ENCODE assay signal across 17 cellular contexts in the genomic region with DNA sequence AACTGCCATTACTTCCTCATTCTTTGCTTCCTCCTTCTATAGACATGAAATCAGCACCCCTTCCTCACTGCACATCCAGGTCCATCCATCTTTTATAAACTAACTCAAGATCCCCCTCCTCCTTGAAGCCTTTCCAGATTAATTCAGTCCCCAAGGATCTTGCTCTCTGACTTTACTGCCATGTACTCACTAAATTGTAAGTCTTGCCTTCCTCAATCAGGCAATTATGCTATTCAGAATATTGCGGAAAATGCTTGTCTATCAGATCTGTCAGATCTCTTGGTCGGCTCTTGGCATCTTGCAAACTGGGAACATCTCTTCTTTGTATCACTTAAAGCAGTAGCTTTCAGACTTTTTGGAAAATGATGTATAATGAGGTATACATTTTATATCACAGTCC. TPM values are rescaled to one million over a fixed set of nuclear protein-coding genes. Genes with fewer than 3 reads are reported as not detected.
DNase-seq lines count a peak whose midpoint lies in the region; ATAC-seq and TF ChIP-seq lines count a peak whose summit lies in the region.
"Had no signal": no experiment of that assay in that cellular context is flagged by ENCODE, and none has a peak within 500 bp of the region (broad histone marks: within the 10 kb centered on the region; RNA-seq: fewer than 3 reads in every experiment).

No MANE protein-coding gene starts in this region.

- H3K9ac ChIP-seq in GM23248, result no peak overlapping the region

- no TSS peak for BruUV-seq in Calu3 (replicated peaks; lab: Mats Ljungman, UMichigan)

- peak overlapping the region; percentile 60 for H3K4me3 Mint-ChIP-seq in activated CD4-positive, alpha-beta T cell treated with anti-CD3 and anti-CD28 coated beads for 36 hours
- H3K4me3 Mint-ChIP-seq in Calu3 (ENCODE audit: low read depth, unreplicated experiment), result no peak overlapping the region
- peak overlapping the region; percentile 85 to 91 for H3K4me3 Mint-ChIP-seq in effector memory CD8-positive, alpha-beta T cell
- H3K4me3 Mint-ChIP-seq: GM23338 had no signal

- POLR2A ChIA-PET in activated CD4-positive, alpha-beta T cell treated with anti-CD3 and anti-CD28 coated beads for 36 hours (lab: Charles Lee), result no interaction called here

- H3K27ac ChIP-seq in GM23248, result no peak overlapping the region

- H3K27me3 Mint-ChIP-seq in activated CD4-positive, alpha-beta T cell treated with anti-CD3 and anti-CD28 coated beads for 36 hours, result no peaks in the 10 kb centered on the region
- no peaks in the 10 kb centered on the region for H3K27me3 Mint-ChIP-seq in Calu3 (ENCODE audit: unreplicated experiment)
- H3K27me3 Mint-ChIP-seq in effector memory CD8-positive, alpha-beta T cell, result no peaks in the 10 kb centered on the region

- no peaks in the 10 kb centered on the region for H3K9me2 ChIP-seq in GM23248 (ENCODE audit: insufficient read depth)

- peak overlapping the region; percentile 85 for H3K27ac Mint-ChIP-seq in activated CD4-positive, alpha-beta T cell treated with anti-CD3 and anti-CD28 coated beads for 36 hours
- H3K27ac Mint-ChIP-seq in Calu3 (ENCODE audit: unreplicated experiment), result peak overlapping the region; percentile 83
- H3K27ac Mint-ChIP-seq in effector memory CD8-positive, alpha-beta T cell, result peak overlapping the region; percentile 67 to 98
- H3K27ac Mint-ChIP-seq: GM23338 had no signal

- no peaks in the 10 kb centered on the region for H3K9me3 ChIP-seq in GM23248 (ENCODE audit: low read depth)
- H3K9me3 ChIP-seq: MG63, pancreas, vagina had no signal

- peaks cover 11% of the 10 kb centered on the region for H3K4me1 ChIP-seq in GM23248 (ENCODE audit: insufficient read depth)

- WGBS in GM23248 (ENCODE audit: low coverage in 1 of 2, low lambda C conversion rate in 2 of 2, missing lambda C conversion rate in 2 of 2), 2 experiments, result 96 to 98% methylated on average over 2 of the region's 2 CpGs

- no peaks in the 10 kb centered on the region for H3K36me3 ChIP-seq in GM23248 (ENCODE audit: low read depth)
- H3K36me3 ChIP-seq: MG63, pancreas, vagina had no signal

- in situ Hi-C loops in GM23248 (cut with MboI), result no loop called here

- H2AFZ ChIP-seq in GM23248, result no peak overlapping the region
- H2AFZ ChIP-seq: GM23338 had no signal

- H3F3A ChIP-seq in GM23248 (ENCODE audit: insufficient read depth), result peaks cover 5% of the 10 kb centered on the region; the same call in 1 of the 2 replicates

- no peak for DNase-seq in activated CD4-positive, alpha-beta T cell treated with anti-CD3 and anti-CD28 coated beads for 36 hours
- DNase-seq in activated CD4-positive, alpha-beta T cell treated with anti-CD3 and anti-CD28 coated beads, Interleukin-2, amount 50 U/mL, for 4 hours, result no peak
- no peak for DNase-seq in Calu3
- DNase-seq in SIG-M5 treated with dmso at 0.1 percent for 504 hours (lab: John Stamatoyannopoulos, UW; ENCODE audit: unreplicated experiment), result peak; percentile 46
- no peak for DNase-seq in effector memory CD8-positive, alpha-beta T cell
- DNase-seq in GM23248, result no peak
- DNase-seq in NCI-H2107 (lab: John Stamatoyannopoulos, UW), result no peak
- DNase-seq: activated CD4-positive, alpha-beta T cell treated with anti-CD3 and anti-CD28 coated beads for 4 hours; amniotic stem cell; mesendoderm; MG63; NCI-H446; pancreas; stimulated activated CD4-positive, alpha-beta T cell treated with anti-CD3 and anti-CD28 coated beads, Interleukin-15, amount 100 ng/mL, for 24 hours had no signal

- no peak for ATAC-seq in activated CD4-positive, alpha-beta T cell treated with anti-CD3 and anti-CD28 coated beads for 36 hours
- ATAC-seq in effector memory CD8-positive, alpha-beta T cell (replicated peaks), result no peak
- no peak for ATAC-seq in HG03159 (IDR thresholded peaks at IDR 0.05; ENCODE audit: unreplicated experiment)
- ATAC-seq: GM23338, pancreas had no signal

- H3K36me3 Mint-ChIP-seq in activated CD4-positive, alpha-beta T cell treated with anti-CD3 and anti-CD28 coated beads for 36 hours (ENCODE audit: low read depth), result no peaks in the 10 kb centered on the region
- H3K36me3 Mint-ChIP-seq in Calu3 (ENCODE audit: insufficient read depth, unreplicated experiment), result peaks cover 32% of the 10 kb centered on the region
- peaks cover 39% of the 10 kb centered on the region for H3K36me3 Mint-ChIP-seq in effector memory CD8-positive, alpha-beta T cell (ENCODE audit: insufficient read depth)

- no peaks in the 10 kb centered on the region for H3K79me2 ChIP-seq in GM23248 (ENCODE audit: insufficient read depth)

- H3K9me3 Mint-ChIP-seq in activated CD4-positive, alpha-beta T cell treated with anti-CD3 and anti-CD28 coated beads for 36 hours (ENCODE audit: low read depth), result no peaks in the 10 kb centered on the region
- no peaks in the 10 kb centered on the region for H3K9me3 Mint-ChIP-seq in Calu3 (ENCODE audit: low read depth, unreplicated experiment)
- no peaks in the 10 kb centered on the region for H3K9me3 Mint-ChIP-seq in effector memory CD8-positive, alpha-beta T cell
- H3K9me3 Mint-ChIP-seq: GM23338 had no signal

- CTCF ChIA-PET in activated CD4-positive, alpha-beta T cell treated with anti-CD3 and anti-CD28 coated beads for 36 hours (lab: Charles Lee), result no interaction called here
- CTCF ChIA-PET in Calu3 (lab: Charles Lee), result no interaction called here

- no peak overlapping the region for H3K4me3 ChIP-seq in GM23248
- H3K4me3 ChIP-seq: GM23338, MG63, pancreas, vagina had no signal

- intact Hi-C loops in activated CD4-positive, alpha-beta T cell treated with anti-CD3 and anti-CD28 coated beads for 36 hours (cut with DNase I, micrococcal nuclease), result loop anchor here in 1 of 2 experiments (1.0 kb wide), 1 partner anchor 10 kb away; no protein-coding TSS in a partner anchor
- intact Hi-C loops in Calu3 (cut with micrococcal nuclease; ENCODE audit: unreplicated experiment), result loop anchor here (2.0 kb wide), 1 partner anchor 131 kb away; no protein-coding TSS in a partner anchor

- no peak overlapping the region for H3K4me2 ChIP-seq in GM23248 (ENCODE audit: unreplicated experiment)
- H3K4me2 ChIP-seq: GM23338 had no signal

- TF ChIP-seq CTCF in Calu3 (IDR thresholded peaks at IDR 0.05; ENCODE audit: unreplicated experiment), result no peak

- H3K4me1 Mint-ChIP-seq in activated CD4-positive, alpha-beta T cell treated with anti-CD3 and anti-CD28 coated beads for 36 hours, result peaks cover 70% of the 10 kb centered on the region
- H3K4me1 Mint-ChIP-seq in Calu3 (ENCODE audit: low read depth, unreplicated experiment), result peaks cover 22% of the 10 kb centered on the region
- H3K4me1 Mint-ChIP-seq in effector memory CD8-positive, alpha-beta T cell (ENCODE audit: low read depth in 2 of 2), result peaks cover 33 to 60% of the 10 kb centered on the region in 2 donors

- H3K27me3 ChIP-seq in GM23248 (replicated peaks; ENCODE audit: insufficient read depth), result peaks cover 4% of the 10 kb centered on the region; the same call in 1 of the 2 replicates
- H3K27me3 ChIP-seq: MG63, pancreas, vagina had no signal

- H4K20me1 ChIP-seq in GM23248 (ENCODE audit: insufficient read depth), result no peaks in the 10 kb centered on the region

RNA-seq across cellular contexts. Expression of a gene that starts 3.6 kb away (rescaled TPM):
- 10 to 100 TPM; 10.5 to 12.2 TPM for total RNA-seq in activated CD4-positive, alpha-beta T cell treated with anti-CD3 and anti-CD28 coated beads for 36 hours
- 6.8 and 7.6 TPM in 2 replicates for total RNA-seq in Calu3 (2022)
- total RNA-seq in GM23248 (2014; rRNA removed; shearing (Covaris generic)), result not detected in 2 replicates
- polyA plus RNA-seq in GM23248 (2016; fragmentation: Nextera tagmentation; extraction: Ambion mirVana), result 0.01 and 0.05 TPM in 2 replicates
